Comparison of ENCODE assay signal across 8 cellular contexts in the genomic region with DNA sequence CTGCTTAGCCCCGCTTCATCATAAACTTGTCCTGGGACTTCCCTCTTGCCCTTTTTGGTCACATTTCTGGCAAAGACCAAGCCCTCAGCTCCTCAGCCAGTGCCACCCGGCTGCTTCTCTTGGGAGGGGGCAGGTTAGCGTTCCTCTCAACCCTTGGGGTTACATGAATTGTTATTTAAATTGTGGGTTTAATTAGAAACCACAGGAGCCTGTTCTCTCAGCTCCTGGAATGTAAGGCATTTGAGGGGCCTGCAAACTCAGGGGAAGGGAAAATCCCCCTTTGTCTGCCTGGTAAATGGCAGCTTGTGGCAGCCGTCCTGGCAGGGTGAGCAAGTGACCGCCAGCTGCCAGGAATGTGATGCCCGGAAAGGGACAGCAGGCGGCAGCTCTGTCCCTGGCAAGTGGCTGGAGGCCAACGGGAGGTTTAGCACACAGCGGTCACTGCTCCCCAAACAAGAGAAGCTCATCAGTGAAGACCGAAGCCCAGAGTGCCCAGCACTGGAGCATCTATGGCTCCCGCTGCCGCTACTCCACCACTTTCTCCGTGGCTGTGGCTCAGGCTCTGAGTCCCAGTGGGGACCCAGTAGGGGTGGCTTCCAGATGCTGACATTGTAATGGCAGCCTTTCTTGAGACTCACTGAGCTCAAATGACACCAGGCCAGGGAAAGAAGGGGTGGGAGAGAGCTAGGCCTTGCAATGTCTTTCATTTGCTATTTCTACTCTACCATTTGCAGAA. TPM values are rescaled to one million over a fixed set of nuclear protein-coding genes. Genes with fewer than 3 reads are reported as not detected.
DNase-seq lines count a peak whose midpoint lies in the region; ATAC-seq and TF ChIP-seq lines count a peak whose summit lies in the region.

No MANE protein-coding gene starts in this region.

- H3K36me3 ChIP-seq in Panc1 (ENCODE audit: control insufficient read depth, insufficient read depth, low read length) = peaks cover 2% of the 10 kb centered on the region; the same call in 1 of the 2 replicates
- H3K36me3 ChIP-seq in esophagus squamous epithelium = peaks cover 0 to 43% (median 0%) of the 10 kb centered on the region in 3 donors

- CTCF ChIA-PET in Panc1 (lab: Charles Lee) = interaction anchor here (0.6 to 1.1 kb wide), 2 partner anchors 37 to 45 kb away, joined by 3 to 4 read pairs; no protein-coding TSS in a partner anchor

- TF ChIP-seq POLR2A in esophagus squamous epithelium (IDR thresholded peaks at IDR 0.05) = no peak

- peak; percentile 68 for ATAC-seq in Panc1
- ATAC-seq in GM18520 (IDR thresholded peaks at IDR 0.05; ENCODE audit: unreplicated experiment) = no peak
- no peak for ATAC-seq in activated CD4-positive, CD25-positive, alpha-beta regulatory T cell treated with anti-CD3 and anti-CD28 coated beads, Interleukin-2, amount 50 U/mL, for 24 hours
- ATAC-seq in GM18502 (IDR thresholded peaks at IDR 0.05; ENCODE audit: poor library complexity, unreplicated experiment) = no peak

- peak; percentile 74; the same call in 1 of the 2 replicates for TF ChIP-seq CTCF in Panc1 (IDR thresholded peaks at IDR 0.05)
- TF ChIP-seq CTCF in esophagus squamous epithelium (IDR thresholded peaks at IDR 0.05) = peak in 5 of 6 experiments; percentile 12 to 49 (median 23)

- H3K4me1 ChIP-seq in Panc1 (ENCODE audit: control insufficient read depth, insufficient read depth, low read length) (peaks cover 73% of the 10 kb centered on the region), esophagus squamous epithelium (peaks cover under 1 to 63% (median 51%) of the 10 kb centered on the region in 3 donors)

- intact Hi-C loops in Panc1 (cut with micrococcal nuclease; ENCODE audit: unreplicated experiment) = loop anchor here (5.0 kb wide), 1 partner anchor 50 kb away; a partner anchor contains a TSS
- intact Hi-C loops in esophagus squamous epithelium (cut with DNase I) = no loop called here

- no peaks in the 10 kb centered on the region for H3K9me3 ChIP-seq in Panc1 (ENCODE audit: control insufficient read depth, insufficient read depth, low read depth, low read length)
- no peaks in the 10 kb centered on the region for H3K9me3 ChIP-seq in esophagus squamous epithelium

- H3K27me3 ChIP-seq in Panc1 (ENCODE audit: control insufficient read depth, insufficient read depth, low read length) = no peaks in the 10 kb centered on the region
- H3K27me3 ChIP-seq in esophagus squamous epithelium = no peaks in the 10 kb centered on the region

- H3K4me3 ChIP-seq in Panc1 (ENCODE audit: low read depth in 2 of 2, low read length in 2 of 2) (0 out of 4 replicates have a peak overlapping the region, but pooled peaks of 1 of the 2 experiments have one; percentile 6), esophagus squamous epithelium (no peak overlapping the region)

- H3K27ac ChIP-seq in Panc1 (ENCODE audit: low read length) (peak overlapping the region; percentile 92), esophagus squamous epithelium (peak overlapping the region; percentile 2 to 72 (median 36))

- no TSS peak for BruUV-seq in Panc1 (replicated peaks; lab: Mats Ljungman, UMichigan)

- in situ Hi-C loops in Panc1 (cut with HindIII; ENCODE audit: low pct_unique_long_range_greater_than_20kb, low sequenced_read_pairs) = no loop called here

- POLR2A ChIA-PET in Panc1 (lab: Charles Lee) = no interaction called here

- peak; percentile 66 for DNase-seq in 8988T
- DNase-seq in Panc1 (ENCODE audit: low read depth, low spot score) = no peak
- no peak for DNase-seq in esophagus squamous epithelium (lab: John Stamatoyannopoulos, UW)
- peak; percentile 92 for DNase-seq in midbrain (lab: John Stamatoyannopoulos, UW)
- no peak for DNase-seq in cerebellar nuclear complex (lab: John Stamatoyannopoulos, UW)

- WGBS in esophagus squamous epithelium, 2 donors = 68% methylated on average over 5 to 13 of the region's 13 CpGs

RNA-seq across cellular contexts. Expression of a gene that starts 51.7 kb away (rescaled TPM):
- total RNA-seq in Panc1 (2021; ENCODE audit: unreplicated experiment) (59.9 TPM), esophagus squamous epithelium (10 to 100 TPM; 17.7 to 31.4 (median 24.2) TPM)
- 63.1 TPM for polyA plus RNA-seq in Panc1 (2012; ENCODE audit: insufficient read length)

Comparison
In these comparisons a context has a peak if more than half of its experiments do, and no peak if none do; other contexts are left out.
1. DNase-seq: peak in 8988T (single experiment) and midbrain (single experiment); none in Panc1 (single experiment), esophagus squamous epithelium (single experiment) and cerebellar nuclear complex (0 of 2).